ENCODE assay signal across 19 cellular contexts in the genomic region with DNA sequence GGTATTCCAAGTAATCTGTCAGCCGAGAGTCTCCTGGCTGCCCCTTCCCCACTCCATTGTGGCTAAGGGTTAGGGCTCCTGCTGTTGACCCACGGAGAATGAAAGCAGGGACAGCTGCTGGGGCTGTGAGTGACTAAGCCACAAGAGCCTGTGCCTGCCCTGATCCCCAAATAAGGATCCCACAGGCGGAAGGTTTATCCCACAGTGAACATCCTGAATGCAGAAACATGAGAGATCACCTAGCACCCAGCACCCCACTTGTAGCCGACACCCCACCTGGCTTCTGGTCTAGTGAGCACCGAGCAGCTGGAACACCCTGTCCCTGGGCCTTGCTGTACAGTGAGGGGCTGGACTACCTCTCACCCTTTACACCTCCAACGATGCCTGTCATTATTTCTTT.
DNase-seq lines count a peak whose midpoint lies in the region; ATAC-seq and TF ChIP-seq lines count a peak whose summit lies in the region.
"Had no signal": no experiment of that assay in that cellular context is flagged by ENCODE, and none has a peak within 500 bp of the region (broad histone marks: within the 10 kb centered on the region; RNA-seq: fewer than 3 reads in every experiment).

No MANE protein-coding gene starts in this region.

- peak overlapping the region; percentile 33 for H3K27ac ChIP-seq in SJCRH30
- no peak overlapping the region for H3K27ac ChIP-seq in hepatocyte

- WGBS in hepatocyte (ENCODE audit: low lambda C conversion rate, missing lambda C conversion rate) = 87% methylated on average over 6 of the region's 6 CpGs

- no peak overlapping the region for H3K4me2 ChIP-seq in hepatocyte
- H3K4me2 ChIP-seq: GM23338 had no signal

- DNase-seq in DMS79 treated with DMSO at 0.1 percent for 48 hours (lab: John Stamatoyannopoulos, UW) (peak; percentile 65), SJCRH30 (peak; percentile 52 to 76), hepatocyte (ENCODE audit: low spot score) (peak; percentile 1), osteocyte (ENCODE audit: extremely low spot score, unreplicated experiment) (peak; percentile 63), Right ventricle myocardium inferior (ENCODE audit: missing footprints) (no peak), GOT3 (lab: John Stamatoyannopoulos, UW) (no peak)
- DNase-seq in activated CD4-positive, alpha-beta T cell treated with anti-CD3 and anti-CD28 coated beads, Interleukin-2, amount 50 U/mL, for 4 hours = no peak
- DNase-seq: ACHN; BE2C; C1 segment of cervical spinal cord; CD4-positive, CD25-positive, alpha-beta regulatory T cell; CD8-positive, alpha-beta memory T cell; COR-L47; DMS 273 treated with DMSO at 0.1 percent for 48 hours; DMS53; GDM1; H9 had no signal

- no peak for TF ChIP-seq CTCF in hepatocyte (IDR thresholded peaks at IDR 0.05; ENCODE audit: poor library complexity)
- TF ChIP-seq CTCF in osteocyte (IDR thresholded peaks at IDR 0.05) = no peak

- H3K4me3 ChIP-seq in SJCRH30 (no peak overlapping the region), hepatocyte (no peak overlapping the region)
- H3K4me3 ChIP-seq: GM23338 had no signal

- H3K36me3 ChIP-seq in SJCRH30 (no peaks in the 10 kb centered on the region), hepatocyte (replicated peaks; ENCODE audit: insufficient read depth, low read depth) (no peaks in the 10 kb centered on the region)
- H3K36me3 ChIP-seq: BE2C had no signal

- no peaks in the 10 kb centered on the region for H3K79me2 ChIP-seq in hepatocyte

- no peaks in the 10 kb centered on the region for H4K20me1 ChIP-seq in hepatocyte (ENCODE audit: insufficient read depth, poor library complexity, severe bottlenecking)

- H3K4me1 ChIP-seq in SJCRH30 (peaks cover 27% of the 10 kb centered on the region), hepatocyte (ENCODE audit: insufficient read depth) (no peaks in the 10 kb centered on the region)
- H3K4me1 ChIP-seq: BE2C had no signal

- intact Hi-C loops in Right ventricle myocardium inferior (cut with DNase I) = no loop called here

- H3K27me3 ChIP-seq in SJCRH30 (no peaks in the 10 kb centered on the region), hepatocyte (no peaks in the 10 kb centered on the region)
- H3K27me3 ChIP-seq: BE2C had no signal

- H3K9me3 ChIP-seq in SJCRH30 (replicated peaks) = no peaks in the 10 kb centered on the region
- no peaks in the 10 kb centered on the region for H3K9me3 ChIP-seq in hepatocyte (ENCODE audit: low read depth)
- H3K9me3 ChIP-seq: BE2C had no signal

- H3K4me3 Mint-ChIP-seq in osteocyte (ENCODE audit: unreplicated experiment) = no peak overlapping the region
- H3K4me3 Mint-ChIP-seq: CD4-positive, CD25-positive, alpha-beta regulatory T cell; CD8-positive, alpha-beta memory T cell; GM23338; H9 had no signal

- no peaks in the 10 kb centered on the region for H3K36me3 Mint-ChIP-seq in osteocyte (ENCODE audit: unreplicated experiment)
- H3K36me3 Mint-ChIP-seq: CD4-positive, CD25-positive, alpha-beta regulatory T cell; CD8-positive, alpha-beta memory T cell had no signal

- H3K27me3 Mint-ChIP-seq in osteocyte (ENCODE audit: unreplicated experiment) = no peaks in the 10 kb centered on the region

- ATAC-seq in HG02623 (IDR thresholded peaks at IDR 0.05; ENCODE audit: unreplicated experiment) (no peak), Right ventricle myocardium inferior (no peak)
- ATAC-seq: GM23338 had no signal

- H3K27ac Mint-ChIP-seq in osteocyte (ENCODE audit: unreplicated experiment) = no peak overlapping the region
- H3K27ac Mint-ChIP-seq: CD4-positive, CD25-positive, alpha-beta regulatory T cell; CD8-positive, alpha-beta memory T cell; GM23338; H9 had no signal

- no peaks in the 10 kb centered on the region for H3K9me2 ChIP-seq in hepatocyte (replicated peaks; ENCODE audit: insufficient read depth)

- H3K9me3 Mint-ChIP-seq in osteocyte (ENCODE audit: unreplicated experiment) = no peaks in the 10 kb centered on the region
- H3K9me3 Mint-ChIP-seq: CD8-positive, alpha-beta memory T cell; GM23338; H9 had no signal

- H3K4me1 Mint-ChIP-seq in osteocyte (ENCODE audit: unreplicated experiment) = no peaks in the 10 kb centered on the region
- H3K4me1 Mint-ChIP-seq: CD4-positive, CD25-positive, alpha-beta regulatory T cell had no signal

- H2AFZ ChIP-seq in hepatocyte = no peak overlapping the region
- H2AFZ ChIP-seq: GM23338 had no signal

Comparison
In these comparisons a context has a peak if more than half of its experiments do, and no peak if none do; other contexts are left out.
1. DNase-seq: peak in DMS79 treated with DMSO at 0.1 percent for 48 hours (single experiment), SJCRH30 (2 of 2), hepatocyte (single experiment) and osteocyte (single experiment); none in activated CD4-positive, alpha-beta T cell treated with anti-CD3 and anti-CD28 coated beads, Interleukin-2, amount 50 U/mL, for 4 hours (0 of 2), Right ventricle myocardium inferior (single experiment) and GOT3 (single experiment).